1 cellular context compared by ENCODE assay signal in genomic region chr12:6551063-6551461, GRCh38.
TF ChIP-seq lines count a peak whose summit lies in the region.

No MANE protein-coding gene starts in this region.

TF ChIP-seq in IMR-90, 13 proteins besides CTCF, POLR2A, EP300 and RAD21:
- TF ChIP-seq ELK1 (IDR thresholded peaks at IDR 0.05; ENCODE audit: borderline replicate concordance, low read depth, low read length) (no peak), BHLHE40 (IDR thresholded peaks at IDR 0.05; ENCODE audit: low read depth, low read length) (no peak), MAFK (IDR thresholded peaks at IDR 0.05; ENCODE audit: low read depth, low read length) (no peak), MXI1 (IDR thresholded peaks at IDR 0.05; ENCODE audit: borderline replicate concordance, low read depth, low read length) (no peak), CEBPB (IDR thresholded peaks at IDR 0.05; ENCODE audit: low read depth, low read length) (no peak)
TF ChIP-seq in IMR-90: peak in this region for 0.
